Comparison of ENCODE assay signal across 29 cellular contexts in the genomic region with DNA sequence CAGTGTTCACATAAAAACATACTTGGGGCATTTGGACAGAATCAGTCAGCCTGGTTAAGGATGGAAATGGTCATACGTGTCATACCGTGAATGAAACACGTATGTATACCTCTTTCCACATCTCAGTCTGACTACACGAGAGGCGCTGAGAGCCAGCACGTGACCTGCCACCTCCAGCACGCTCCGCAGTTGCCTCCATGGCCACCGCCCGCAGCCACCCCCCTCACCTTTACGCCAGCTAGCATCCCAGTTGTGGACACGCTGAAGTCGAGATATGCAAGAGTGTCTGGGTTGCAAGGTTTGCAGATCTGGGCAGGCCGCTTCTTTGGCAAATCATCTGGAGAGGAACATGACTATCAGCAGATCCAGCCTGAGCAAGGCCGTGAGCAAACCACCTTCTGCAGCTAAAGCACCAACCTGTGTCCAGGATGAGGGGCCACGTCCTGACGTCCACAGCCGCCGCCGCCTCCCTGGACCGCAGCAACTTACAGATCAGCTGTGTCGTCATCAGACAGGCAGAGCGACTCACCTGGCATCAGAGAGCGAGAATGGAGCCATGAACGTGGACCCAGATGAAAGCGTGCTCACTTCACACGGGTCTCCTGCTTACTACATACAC.
"Had no signal": no experiment of that assay in that cellular context is flagged by ENCODE, and none has a peak within 500 bp of the region (broad histone marks: within the 10 kb centered on the region; RNA-seq: fewer than 3 reads in every experiment).

No MANE protein-coding gene starts in this region.

- H3K4me1 Mint-ChIP-seq: activated naive CD8-positive, alpha-beta T cell treated with anti-CD3 and anti-CD28 coated beads for 36 hours; mesothelial cell of epicardium; neural crest cell had no signal

- H3K9me3 ChIP-seq: adrenal gland, body of pancreas, gastroesophageal sphincter, right atrium auricular region, testis, transverse colon, vagina had no signal

- H3K4me3 ChIP-seq: adrenal gland, body of pancreas, coronary artery, dorsolateral prefrontal cortex, gastroesophageal sphincter, right atrium auricular region, testis, transverse colon, vagina had no signal

- H3K27ac ChIP-seq: adrenal gland, body of pancreas, coronary artery, dorsolateral prefrontal cortex, right atrium auricular region, testis, transverse colon, vagina had no signal

- DNase-seq: activated CD4-positive, alpha-beta T cell treated with anti-CD3 and anti-CD28 coated beads, Interleukin-2, amount 50 U/mL, for 4 hours; activated naive CD4-positive, alpha-beta T cell treated with anti-CD3 and anti-CD28 coated beads for 36 hours; activated naive CD8-positive, alpha-beta T cell treated with anti-CD3 and anti-CD28 coated beads for 36 hours; activated T-cell treated with anti-CD3 and anti-CD28 coated beads, Interleukin-2, amount 50 U/mL, for 48 hours; aorta; body of pancreas; cerebellar nuclear complex; effector memory CD4-positive, alpha-beta T cell; hypothalamus; immature natural killer cell; kidney; left colon; mammary epithelial cell; naive B cell; occipital lobe; stimulated activated naive CD4-positive, alpha-beta T cell; T-helper 17 cell; T1000; testis; transverse colon had no signal

- H3K27ac Mint-ChIP-seq: activated naive CD4-positive, alpha-beta T cell treated with anti-CD3 and anti-CD28 coated beads for 36 hours; activated naive CD8-positive, alpha-beta T cell treated with anti-CD3 and anti-CD28 coated beads for 36 hours; immature natural killer cell; T-helper 17 cell had no signal

- H3K27me3 Mint-ChIP-seq: activated naive CD8-positive, alpha-beta T cell treated with anti-CD3 and anti-CD28 coated beads for 36 hours; naive B cell; T-helper 17 cell had no signal

- H3K36me3 Mint-ChIP-seq: activated naive CD8-positive, alpha-beta T cell treated with anti-CD3 and anti-CD28 coated beads for 36 hours; immature natural killer cell had no signal

- H3K4me3 Mint-ChIP-seq: activated naive CD4-positive, alpha-beta T cell treated with anti-CD3 and anti-CD28 coated beads for 36 hours; activated naive CD8-positive, alpha-beta T cell treated with anti-CD3 and anti-CD28 coated beads for 36 hours; immature natural killer cell; mesothelial cell of epicardium; neural crest cell; T-helper 17 cell had no signal

- H3K27me3 ChIP-seq: adrenal gland, body of pancreas, dorsolateral prefrontal cortex, gastroesophageal sphincter, right atrium auricular region, testis, transverse colon, vagina had no signal

- H3K9me3 Mint-ChIP-seq: activated naive CD4-positive, alpha-beta T cell treated with anti-CD3 and anti-CD28 coated beads for 36 hours; activated naive CD8-positive, alpha-beta T cell treated with anti-CD3 and anti-CD28 coated beads for 36 hours; immature natural killer cell had no signal

- ATAC-seq: body of pancreas, left colon, SK-N-SH treated with all-trans-retinoic acid at 6 μM for 48 hours, T-helper 17 cell had no signal

- H3K4me1 ChIP-seq: adrenal gland, body of pancreas, gastroesophageal sphincter, right atrium auricular region, testis, transverse colon, vagina had no signal
